8 cellular contexts compared by ENCODE assay signal in the genomic region with DNA sequence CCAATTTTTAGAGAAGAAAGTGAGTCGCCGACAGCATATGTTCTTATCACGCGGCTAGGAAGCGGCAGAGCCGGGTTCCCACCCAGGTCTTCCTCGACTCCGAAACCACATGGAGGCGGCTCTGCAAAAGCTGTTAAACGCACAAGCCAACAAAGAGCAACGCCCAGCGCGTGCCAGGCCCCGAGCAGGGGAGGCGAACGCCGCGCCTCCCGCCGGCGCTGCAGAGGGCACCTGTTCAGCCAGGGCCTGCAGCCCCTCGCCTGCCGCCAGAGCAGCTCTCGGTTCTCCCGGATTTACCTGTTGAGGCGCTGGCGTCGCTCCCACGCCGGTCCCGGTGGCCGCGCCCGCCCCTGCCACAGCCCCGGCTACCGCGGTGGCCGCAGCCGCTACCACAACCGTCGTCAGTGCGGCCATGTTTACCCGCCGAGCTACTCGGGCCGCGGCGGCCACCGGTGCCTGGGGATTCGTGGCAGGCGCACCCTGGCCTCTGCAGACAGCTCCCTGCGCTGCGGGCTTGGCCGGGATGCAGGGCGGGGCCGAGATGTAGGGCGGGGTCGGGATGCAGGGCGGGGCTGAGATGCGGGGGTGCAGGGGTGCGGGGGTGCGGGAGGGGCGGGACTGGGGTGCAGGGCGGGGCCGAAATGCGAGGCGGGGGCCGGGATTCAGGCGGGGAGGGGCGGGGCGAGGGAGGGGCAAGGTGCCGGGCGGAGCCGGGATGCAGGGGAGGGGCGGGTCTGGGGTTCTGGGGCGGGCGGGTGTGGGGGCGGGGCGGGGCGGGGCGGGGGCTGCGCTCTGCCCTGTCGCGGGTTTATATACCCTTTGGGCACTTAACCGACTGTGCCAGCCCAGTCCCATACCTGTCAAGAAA. TPM values are rescaled to one million over a fixed set of nuclear protein-coding genes. Genes with fewer than 3 reads are reported as not detected.
DNase-seq lines count a peak whose midpoint lies in the region; ATAC-seq, FAIRE-seq and TF ChIP-seq lines count a peak whose summit lies in the region.

A gene with protein sequence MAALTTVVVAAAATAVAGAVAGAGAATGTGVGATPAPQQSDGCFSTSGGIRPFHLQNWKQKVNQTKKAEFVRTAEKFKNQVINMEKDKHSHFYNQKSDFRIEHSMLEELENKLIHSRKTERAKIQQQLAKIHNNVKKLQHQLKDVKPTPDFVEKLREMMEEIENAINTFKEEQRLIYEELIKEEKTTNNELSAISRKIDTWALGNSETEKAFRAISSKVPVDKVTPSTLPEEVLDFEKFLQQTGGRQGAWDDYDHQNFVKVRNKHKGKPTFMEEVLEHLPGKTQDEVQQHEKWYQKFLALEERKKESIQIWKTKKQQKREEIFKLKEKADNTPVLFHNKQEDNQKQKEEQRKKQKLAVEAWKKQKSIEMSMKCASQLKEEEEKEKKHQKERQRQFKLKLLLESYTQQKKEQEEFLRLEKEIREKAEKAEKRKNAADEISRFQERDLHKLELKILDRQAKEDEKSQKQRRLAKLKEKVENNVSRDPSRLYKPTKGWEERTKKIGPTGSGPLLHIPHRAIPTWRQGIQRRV (minus strand): TSS at position 525 of the 868 bp plus-strand sequence. CDS start 111 bp downstream, at position 414.

- H3K4me1 ChIP-seq in Peyer's patch, result peaks cover 0 to 7% (median 0%) of the 10 kb centered on the region in 4 donors

- peak within 1 kb of the TSS; percentile 82 for H2AFZ ChIP-seq in neural cell (ENCODE audit: low read depth, low read length)

- ATAC-seq in GM21390 (IDR thresholded peaks at IDR 0.05; ENCODE audit: unreplicated experiment), result peak; percentile 83
- ATAC-seq in stimulated activated naive CD8-positive, alpha-beta T cell treated with anti-CD3 and anti-CD28 coated beads, Interleukin-15, amount 100 ng/mL, for 72 hours, result peak; percentile 88

- H3K4me3 ChIP-seq in Peyer's patch (peak within 1 kb of the TSS; percentile 77 to 83 (median 80)), neural cell (ENCODE audit: low read length) (peak within 1 kb of the TSS; percentile 90)

- peak; percentile 86 for DNase-seq in DMS 273 (lab: John Stamatoyannopoulos, UW; ENCODE audit: unreplicated experiment)
- DNase-seq in HTR-8/SVneo (ENCODE audit: insufficient read length, low spot score), result peak; percentile 76
- peak; percentile 87 to 94 (median 93) for DNase-seq in Peyer's patch
- peak; percentile 58 to 69 for DNase-seq in activated T-helper 1 cell treated with anti-CD3 and anti-CD28 coated beads, Interleukin-2, amount 50 U/mL, for 16 hours (ENCODE audit: low read depth in 1 of 2, low spot score in 1 of 2)
- peak; percentile 62 for DNase-seq in fibroblast of the conjunctiva (ENCODE audit: low read depth)
- peak; percentile 60 to 62 for DNase-seq in stimulated activated naive CD8-positive, alpha-beta T cell treated with anti-CD3 and anti-CD28 coated beads, Interleukin-15, amount 100 ng/mL, for 72 hours

- no peaks in the 10 kb centered on the region for H3K9me2 ChIP-seq in neural cell (ENCODE audit: insufficient read depth, low read length)

- TF ChIP-seq EP300 in neural cell (conservative IDR thresholded peaks at IDR 0.05; ENCODE audit: poor library complexity, severe bottlenecking), result no peak

- H3F3A ChIP-seq in neural cell (ENCODE audit: insufficient read depth, low read length, poor library complexity, severe bottlenecking), result peaks cover 7% of the 10 kb centered on the region

- H3K9me3 Mint-ChIP-seq in stimulated activated naive CD8-positive, alpha-beta T cell treated with anti-CD3 and anti-CD28 coated beads, Interleukin-15, amount 100 ng/mL, for 72 hours, result peaks cover 4 to 8% of the 10 kb centered on the region in 2 donors

- TF ChIP-seq POLR2A in Peyer's patch (IDR thresholded peaks at IDR 0.05), result peak; percentile 77 to 78

- no peaks in the 10 kb centered on the region for H4K20me1 ChIP-seq in neural cell (ENCODE audit: insufficient read depth)

- peak; percentile 83 for FAIRE-seq in HTR-8/SVneo (lab: Jason Lieb, UNC)

- peaks cover 7% of the 10 kb centered on the region for H3K27me3 Mint-ChIP-seq in stimulated activated naive CD8-positive, alpha-beta T cell treated with anti-CD3 and anti-CD28 coated beads, Interleukin-15, amount 100 ng/mL, for 72 hours

- peak within 1 kb of the TSS; percentile 87 for H3K9ac ChIP-seq in neural cell (ENCODE audit: low read length)

- peaks cover 6% of the 10 kb centered on the region for H3K4me1 Mint-ChIP-seq in stimulated activated naive CD8-positive, alpha-beta T cell treated with anti-CD3 and anti-CD28 coated beads, Interleukin-15, amount 100 ng/mL, for 72 hours

- no peak within 1 kb of the TSS for H3K27ac Mint-ChIP-seq in stimulated activated naive CD8-positive, alpha-beta T cell treated with anti-CD3 and anti-CD28 coated beads, Interleukin-15, amount 100 ng/mL, for 72 hours

- H3K36me3 ChIP-seq in Peyer's patch (no peaks in the 10 kb centered on the region), neural cell (ENCODE audit: insufficient read depth, low read length) (no peaks in the 10 kb centered on the region)

- H3K27ac ChIP-seq in Peyer's patch (peak within 1 kb of the TSS; percentile 64 to 81 (median 76)), neural cell (ENCODE audit: low read length) (peak within 1 kb of the TSS; percentile 92)

- peak within 1 kb of the TSS; percentile 21 for H3K4me2 ChIP-seq in neural cell (ENCODE audit: low read length)

- H3K27me3 ChIP-seq in Peyer's patch (no peaks in the 10 kb centered on the region), neural cell (ENCODE audit: insufficient read depth, low read depth, low read length) (no peaks in the 10 kb centered on the region)

- no peak for TF ChIP-seq RAD21 in neural cell (conservative IDR thresholded peaks at IDR 0.05)

- H3K79me2 ChIP-seq in neural cell (replicated peaks; ENCODE audit: insufficient read depth, low read length), result peaks cover 37% of the 10 kb centered on the region

- TF ChIP-seq CTCF in Peyer's patch (IDR thresholded peaks at IDR 0.05) (peak in 1 of 6 experiments; percentile 28), neural cell (IDR thresholded peaks at IDR 0.05; ENCODE audit: poor library complexity, severe bottlenecking) (peak; percentile 35)

- H3K9me3 ChIP-seq in Peyer's patch (no peaks in the 10 kb centered on the region), neural cell (ENCODE audit: low read length) (peaks cover 6% of the 10 kb centered on the region)

- peak within 1 kb of the TSS; percentile 80 to 87 for H3K4me3 Mint-ChIP-seq in stimulated activated naive CD8-positive, alpha-beta T cell treated with anti-CD3 and anti-CD28 coated beads, Interleukin-15, amount 100 ng/mL, for 72 hours

TF ChIP-seq in neural cell, 6 proteins besides CTCF, POLR2A, EP300 and RAD21:
- TF ChIP-seq TAF1 (IDR thresholded peaks at IDR 0.05; ENCODE audit: low read depth) (peak; percentile 53), SMC3 (conservative IDR thresholded peaks at IDR 0.05; ENCODE audit: poor library complexity) (peak; percentile 16), MXI1 (conservative IDR thresholded peaks at IDR 0.05; ENCODE audit: poor library complexity, severe bottlenecking) (peak; percentile 87), POLR2AphosphoS5 (IDR thresholded peaks at IDR 0.05) (peak; percentile 76), EZH2 (IDR thresholded peaks at IDR 0.05; ENCODE audit: borderline replicate concordance, insufficient read depth, low read length, poor library complexity, severe bottlenecking) (no peak)
- TF ChIP-seq, protein P1, sequence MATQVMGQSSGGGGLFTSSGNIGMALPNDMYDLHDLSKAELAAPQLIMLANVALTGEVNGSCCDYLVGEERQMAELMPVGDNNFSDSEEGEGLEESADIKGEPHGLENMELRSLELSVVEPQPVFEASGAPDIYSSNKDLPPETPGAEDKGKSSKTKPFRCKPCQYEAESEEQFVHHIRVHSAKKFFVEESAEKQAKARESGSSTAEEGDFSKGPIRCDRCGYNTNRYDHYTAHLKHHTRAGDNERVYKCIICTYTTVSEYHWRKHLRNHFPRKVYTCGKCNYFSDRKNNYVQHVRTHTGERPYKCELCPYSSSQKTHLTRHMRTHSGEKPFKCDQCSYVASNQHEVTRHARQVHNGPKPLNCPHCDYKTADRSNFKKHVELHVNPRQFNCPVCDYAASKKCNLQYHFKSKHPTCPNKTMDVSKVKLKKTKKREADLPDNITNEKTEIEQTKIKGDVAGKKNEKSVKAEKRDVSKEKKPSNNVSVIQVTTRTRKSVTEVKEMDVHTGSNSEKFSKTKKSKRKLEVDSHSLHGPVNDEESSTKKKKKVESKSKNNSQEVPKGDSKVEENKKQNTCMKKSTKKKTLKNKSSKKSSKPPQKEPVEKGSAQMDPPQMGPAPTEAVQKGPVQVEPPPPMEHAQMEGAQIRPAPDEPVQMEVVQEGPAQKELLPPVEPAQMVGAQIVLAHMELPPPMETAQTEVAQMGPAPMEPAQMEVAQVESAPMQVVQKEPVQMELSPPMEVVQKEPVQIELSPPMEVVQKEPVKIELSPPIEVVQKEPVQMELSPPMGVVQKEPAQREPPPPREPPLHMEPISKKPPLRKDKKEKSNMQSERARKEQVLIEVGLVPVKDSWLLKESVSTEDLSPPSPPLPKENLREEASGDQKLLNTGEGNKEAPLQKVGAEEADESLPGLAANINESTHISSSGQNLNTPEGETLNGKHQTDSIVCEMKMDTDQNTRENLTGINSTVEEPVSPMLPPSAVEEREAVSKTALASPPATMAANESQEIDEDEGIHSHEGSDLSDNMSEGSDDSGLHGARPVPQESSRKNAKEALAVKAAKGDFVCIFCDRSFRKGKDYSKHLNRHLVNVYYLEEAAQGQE (IDR thresholded peaks at IDR 0.05; ENCODE audit: borderline replicate concordance), result peak; percentile 86

RNA-seq across cellular contexts. Expression of the gene that starts here (rescaled TPM):
- total RNA-seq in Peyer's patch, result 10 to 100 TPM in 2 of 4 donors, 1 to 10 TPM in 2; 6.8 to 13.2 (median 10.5) TPM
- 66.2 and 76.7 TPM in 2 replicates for polyA plus RNA-seq in neural cell
- polyA minus RNA-seq in neural cell, result 101 and 113 TPM in 2 replicates

Comparison
In these comparisons a context has a peak if more than half of its experiments do, and no peak if none do; other contexts are left out.
1. Peak in every context shown above with its lines: DNase-seq, ATAC-seq, H3K4me3 ChIP-seq and H3K27ac ChIP-seq.